ENCODE assay signal across 1 cellular context in the genomic region with DNA sequence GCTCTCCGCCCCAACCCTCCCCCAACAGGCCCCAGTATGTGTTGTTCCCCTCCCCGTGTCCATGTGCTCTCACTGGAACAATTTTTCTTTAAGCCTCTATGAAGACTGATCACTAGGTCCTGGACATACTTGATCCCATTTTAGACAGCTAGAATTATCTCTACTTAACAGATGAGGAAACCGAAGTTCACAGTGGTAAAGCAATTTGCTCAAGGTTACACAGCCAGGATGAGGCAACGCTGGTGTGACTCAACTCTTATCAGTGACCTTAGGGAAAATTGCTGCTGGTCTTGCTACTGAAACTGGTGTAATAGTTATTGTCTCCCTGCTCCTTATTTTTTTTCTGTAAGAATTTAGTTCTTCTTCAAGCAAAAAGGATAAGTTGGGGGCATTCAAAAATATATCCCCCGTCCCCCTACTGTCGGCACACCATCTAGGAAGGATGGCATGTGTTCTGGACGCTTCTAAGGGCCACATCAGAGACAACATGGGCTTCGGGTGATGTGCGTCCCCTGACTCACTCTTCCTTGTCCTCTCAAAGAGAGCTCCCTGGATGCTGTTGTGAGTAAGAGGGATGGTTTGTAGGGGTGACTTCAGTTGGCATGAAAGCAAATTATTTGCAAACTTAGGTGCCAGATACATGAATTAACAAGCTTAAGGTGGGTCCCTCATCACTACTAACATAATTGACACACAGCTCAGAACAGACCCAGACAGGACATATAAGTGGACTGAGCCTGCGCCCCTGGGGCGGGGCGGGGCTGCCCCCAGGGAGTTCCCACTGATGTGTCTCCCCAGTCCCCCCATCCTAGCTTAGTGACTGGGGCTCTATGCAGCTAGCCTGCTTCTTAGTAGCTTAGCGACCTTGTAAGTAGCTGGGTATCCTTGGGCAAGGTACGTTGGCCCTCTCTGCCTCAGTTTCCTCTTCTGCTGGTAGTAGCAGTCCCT.
TF ChIP-seq lines count a peak whose summit lies in the region.

No MANE protein-coding gene starts in this region.

TF ChIP-seq in K562, 482 proteins besides CTCF, POLR2A, EP300 and RAD21 (continued from another document and continues in another):
- TF ChIP-seq ADNP (tag; IDR thresholded peaks at IDR 0.05), result peak; percentile 83; the same call in 1 of the 2 replicates
- peak; percentile 17; the same call in 1 of the 2 replicates for TF ChIP-seq TOE1 (IDR thresholded peaks at IDR 0.05; ENCODE audit: borderline replicate concordance)
- no peak for TF ChIP-seq TOE1 (CRISPR knock-in tag; IDR thresholded peaks at IDR 0.05; ENCODE audit: borderline replicate concordance, low read depth)
- peak; percentile 87 for TF ChIP-seq NCOR1 (IDR thresholded peaks at IDR 0.05)
- TF ChIP-seq, protein P1, sequence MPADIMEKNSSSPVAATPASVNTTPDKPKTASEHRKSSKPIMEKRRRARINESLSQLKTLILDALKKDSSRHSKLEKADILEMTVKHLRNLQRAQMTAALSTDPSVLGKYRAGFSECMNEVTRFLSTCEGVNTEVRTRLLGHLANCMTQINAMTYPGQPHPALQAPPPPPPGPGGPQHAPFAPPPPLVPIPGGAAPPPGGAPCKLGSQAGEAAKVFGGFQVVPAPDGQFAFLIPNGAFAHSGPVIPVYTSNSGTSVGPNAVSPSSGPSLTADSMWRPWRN (IDR thresholded peaks at IDR 0.05; ENCODE audit: low read depth), result peak; percentile 51; the same call in 1 of the 2 replicates
- no peak for TF ChIP-seq CBX2 (IDR thresholded peaks at IDR 0.05; ENCODE audit: insufficient read depth, low read length, poor library complexity, severe bottlenecking)
- TF ChIP-seq, protein P2, sequence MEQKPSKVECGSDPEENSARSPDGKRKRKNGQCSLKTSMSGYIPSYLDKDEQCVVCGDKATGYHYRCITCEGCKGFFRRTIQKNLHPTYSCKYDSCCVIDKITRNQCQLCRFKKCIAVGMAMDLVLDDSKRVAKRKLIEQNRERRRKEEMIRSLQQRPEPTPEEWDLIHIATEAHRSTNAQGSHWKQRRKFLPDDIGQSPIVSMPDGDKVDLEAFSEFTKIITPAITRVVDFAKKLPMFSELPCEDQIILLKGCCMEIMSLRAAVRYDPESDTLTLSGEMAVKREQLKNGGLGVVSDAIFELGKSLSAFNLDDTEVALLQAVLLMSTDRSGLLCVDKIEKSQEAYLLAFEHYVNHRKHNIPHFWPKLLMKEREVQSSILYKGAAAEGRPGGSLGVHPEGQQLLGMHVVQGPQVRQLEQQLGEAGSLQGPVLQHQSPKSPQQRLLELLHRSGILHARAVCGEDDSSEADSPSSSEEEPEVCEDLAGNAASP (IDR thresholded peaks at IDR 0.05), result no peak
- TF ChIP-seq ZNF764 (CRISPR knock-in tag; IDR thresholded peaks at IDR 0.05; ENCODE audit: low read depth), result no peak
- TF ChIP-seq XRCC3 (IDR thresholded peaks at IDR 0.05), result no peak
- no peak for TF ChIP-seq MYBL2 (IDR thresholded peaks at IDR 0.05; ENCODE audit: low read depth)
- TF ChIP-seq MYBL2 (CRISPR knock-in tag; IDR thresholded peaks at IDR 0.05; ENCODE audit: borderline replicate concordance), result no peak
- TF ChIP-seq SRSF7 (optimal IDR thresholded peaks at IDR 0.05; ENCODE audit: low read depth, low read length), result no peak
- TF ChIP-seq HDAC3 (IDR thresholded peaks at IDR 0.05; ENCODE audit: borderline replicate concordance, partially characterized antibody), result peak; percentile 82
- peak; percentile 66; the same call in 1 of the 2 replicates for TF ChIP-seq ZKSCAN1 (IDR thresholded peaks at IDR 0.05; ENCODE audit: low read depth, low read length)
- no peak for TF ChIP-seq ZNF431 (CRISPR knock-in tag; IDR thresholded peaks at IDR 0.05)
- TF ChIP-seq DDX20 (tag; IDR thresholded peaks at IDR 0.05; ENCODE audit: low read depth), result peak; percentile 46; the same call in 1 of the 2 replicates
- TF ChIP-seq SMAD1 (IDR thresholded peaks at IDR 0.05; ENCODE audit: low read depth, low read length, partially characterized antibody), result no peak
- TF ChIP-seq, protein P3, sequence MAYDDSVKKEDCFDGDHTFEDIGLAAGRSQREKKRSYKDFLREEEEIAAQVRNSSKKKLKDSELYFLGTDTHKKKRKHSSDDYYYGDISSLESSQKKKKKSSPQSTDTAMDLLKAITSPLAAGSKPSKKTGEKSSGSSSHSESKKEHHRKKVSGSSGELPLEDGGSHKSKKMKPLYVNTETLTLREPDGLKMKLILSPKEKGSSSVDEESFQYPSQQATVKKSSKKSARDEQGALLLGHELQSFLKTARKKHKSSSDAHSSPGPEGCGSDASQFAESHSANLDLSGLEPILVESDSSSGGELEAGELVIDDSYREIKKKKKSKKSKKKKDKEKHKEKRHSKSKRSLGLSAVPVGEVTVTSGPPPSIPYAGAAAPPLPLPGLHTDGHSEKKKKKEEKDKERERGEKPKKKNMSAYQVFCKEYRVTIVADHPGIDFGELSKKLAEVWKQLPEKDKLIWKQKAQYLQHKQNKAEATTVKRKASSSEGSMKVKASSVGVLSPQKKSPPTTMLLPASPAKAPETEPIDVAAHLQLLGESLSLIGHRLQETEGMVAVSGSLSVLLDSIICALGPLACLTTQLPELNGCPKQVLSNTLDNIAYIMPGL (CRISPR knock-in tag; IDR thresholded peaks at IDR 0.05), result no peak
- no peak for TF ChIP-seq KLF10 (CRISPR knock-in tag; IDR thresholded peaks at IDR 0.05)
- TF ChIP-seq, protein P4, sequence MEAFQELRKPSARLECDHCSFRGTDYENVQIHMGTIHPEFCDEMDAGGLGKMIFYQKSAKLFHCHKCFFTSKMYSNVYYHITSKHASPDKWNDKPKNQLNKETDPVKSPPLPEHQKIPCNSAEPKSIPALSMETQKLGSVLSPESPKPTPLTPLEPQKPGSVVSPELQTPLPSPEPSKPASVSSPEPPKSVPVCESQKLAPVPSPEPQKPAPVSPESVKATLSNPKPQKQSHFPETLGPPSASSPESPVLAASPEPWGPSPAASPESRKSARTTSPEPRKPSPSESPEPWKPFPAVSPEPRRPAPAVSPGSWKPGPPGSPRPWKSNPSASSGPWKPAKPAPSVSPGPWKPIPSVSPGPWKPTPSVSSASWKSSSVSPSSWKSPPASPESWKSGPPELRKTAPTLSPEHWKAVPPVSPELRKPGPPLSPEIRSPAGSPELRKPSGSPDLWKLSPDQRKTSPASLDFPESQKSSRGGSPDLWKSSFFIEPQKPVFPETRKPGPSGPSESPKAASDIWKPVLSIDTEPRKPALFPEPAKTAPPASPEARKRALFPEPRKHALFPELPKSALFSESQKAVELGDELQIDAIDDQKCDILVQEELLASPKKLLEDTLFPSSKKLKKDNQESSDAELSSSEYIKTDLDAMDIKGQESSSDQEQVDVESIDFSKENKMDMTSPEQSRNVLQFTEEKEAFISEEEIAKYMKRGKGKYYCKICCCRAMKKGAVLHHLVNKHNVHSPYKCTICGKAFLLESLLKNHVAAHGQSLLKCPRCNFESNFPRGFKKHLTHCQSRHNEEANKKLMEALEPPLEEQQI (IDR thresholded peaks at IDR 0.05), result no peak
- TF ChIP-seq NR1H2 (CRISPR knock-in tag; IDR thresholded peaks at IDR 0.05), result no peak
- TF ChIP-seq ZNF175 (CRISPR knock-in tag; IDR thresholded peaks at IDR 0.05; ENCODE audit: low read depth), result no peak
- TF ChIP-seq MTA1 (IDR thresholded peaks at IDR 0.05; ENCODE audit: borderline replicate concordance), result peak; percentile 70
- TF ChIP-seq ZEB2 (IDR thresholded peaks at IDR 0.05), result peak; percentile 82
- no peak for TF ChIP-seq POLR3A (IDR thresholded peaks at IDR 0.05; ENCODE audit: borderline replicate concordance, extremely low read depth, insufficient read depth, insufficient read length)
- TF ChIP-seq, protein P5, sequence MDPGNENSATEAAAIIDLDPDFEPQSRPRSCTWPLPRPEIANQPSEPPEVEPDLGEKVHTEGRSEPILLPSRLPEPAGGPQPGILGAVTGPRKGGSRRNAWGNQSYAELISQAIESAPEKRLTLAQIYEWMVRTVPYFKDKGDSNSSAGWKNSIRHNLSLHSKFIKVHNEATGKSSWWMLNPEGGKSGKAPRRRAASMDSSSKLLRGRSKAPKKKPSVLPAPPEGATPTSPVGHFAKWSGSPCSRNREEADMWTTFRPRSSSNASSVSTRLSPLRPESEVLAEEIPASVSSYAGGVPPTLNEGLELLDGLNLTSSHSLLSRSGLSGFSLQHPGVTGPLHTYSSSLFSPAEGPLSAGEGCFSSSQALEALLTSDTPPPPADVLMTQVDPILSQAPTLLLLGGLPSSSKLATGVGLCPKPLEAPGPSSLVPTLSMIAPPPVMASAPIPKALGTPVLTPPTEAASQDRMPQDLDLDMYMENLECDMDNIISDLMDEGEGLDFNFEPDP (CRISPR knock-in tag; IDR thresholded peaks at IDR 0.05), result no peak
- no peak for TF ChIP-seq KAT2B (IDR thresholded peaks at IDR 0.05; ENCODE audit: low read depth, low read length)
- no peak for TF ChIP-seq DIDO1 (tag; IDR thresholded peaks at IDR 0.05; ENCODE audit: low read depth)
- TF ChIP-seq CBX5 (IDR thresholded peaks at IDR 0.05; ENCODE audit: borderline replicate concordance, low read depth), result no peak
- no peak for TF ChIP-seq ZNF232 (CRISPR knock-in tag; IDR thresholded peaks at IDR 0.05)
- TF ChIP-seq ZNF583 (CRISPR knock-in tag; IDR thresholded peaks at IDR 0.05), result no peak
- peak; percentile 94 to 95 for TF ChIP-seq TRIM24 (IDR thresholded peaks at IDR 0.05)
- TF ChIP-seq, protein P6, sequence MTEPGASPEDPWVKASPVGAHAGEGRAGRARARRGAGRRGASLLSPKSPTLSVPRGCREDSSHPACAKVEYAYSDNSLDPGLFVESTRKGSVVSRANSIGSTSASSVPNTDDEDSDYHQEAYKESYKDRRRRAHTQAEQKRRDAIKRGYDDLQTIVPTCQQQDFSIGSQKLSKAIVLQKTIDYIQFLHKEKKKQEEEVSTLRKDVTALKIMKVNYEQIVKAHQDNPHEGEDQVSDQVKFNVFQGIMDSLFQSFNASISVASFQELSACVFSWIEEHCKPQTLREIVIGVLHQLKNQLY (CRISPR knock-in tag; conservative IDR thresholded peaks at IDR 0.05), result no peak
- TF ChIP-seq TAL1 (IDR thresholded peaks at IDR 0.05), result peak; percentile 87
- peak in 1 of 2 experiments; percentile 36; a peak in 1 of 3 replicates for TF ChIP-seq CBX3 (IDR thresholded peaks at IDR 0.05; ENCODE audit: borderline replicate concordance in 1 of 2, low read length in 2 of 2)
- TF ChIP-seq KDM5B (IDR thresholded peaks at IDR 0.05; ENCODE audit: insufficient replicate concordance, low read depth, low read length), result no peak
- no peak for TF ChIP-seq POLR3G (IDR thresholded peaks at IDR 0.05; ENCODE audit: extremely low read depth, insufficient read length, insufficient replicate concordance)
- no peak for TF ChIP-seq HMG20B (CRISPR knock-in tag; IDR thresholded peaks at IDR 0.05)
- TF ChIP-seq TCF7 (IDR thresholded peaks at IDR 0.05; ENCODE audit: borderline replicate concordance), result 0 out of 2 replicates have a peak, but pooled peaks have one; percentile 43
- TF ChIP-seq GATA2 (CRISPR knock-in tag; IDR thresholded peaks at IDR 0.05), result peak; percentile 88
- peak in 1 of 2 experiments; percentile 26; a peak in 3 of 4 replicates for TF ChIP-seq NRF1 (conservative IDR thresholded peaks at IDR 0.05 in 1 of 2, IDR thresholded peaks at IDR 0.05 in 1 of 2)
- TF ChIP-seq ARHGAP35 (IDR thresholded peaks at IDR 0.05; ENCODE audit: partially characterized antibody), result no peak
- TF ChIP-seq MAZ (CRISPR knock-in tag; conservative IDR thresholded peaks at IDR 0.05 in 1 of 2, IDR thresholded peaks at IDR 0.05 in 1 of 2), result peak in 1 of 2 experiments; percentile 58; a peak in 2 of 4 replicates
- 0 out of 2 replicates have a peak, but pooled peaks have one; percentile 23 for TF ChIP-seq PYGO2 (tag; IDR thresholded peaks at IDR 0.05)
- TF ChIP-seq, protein P7, sequence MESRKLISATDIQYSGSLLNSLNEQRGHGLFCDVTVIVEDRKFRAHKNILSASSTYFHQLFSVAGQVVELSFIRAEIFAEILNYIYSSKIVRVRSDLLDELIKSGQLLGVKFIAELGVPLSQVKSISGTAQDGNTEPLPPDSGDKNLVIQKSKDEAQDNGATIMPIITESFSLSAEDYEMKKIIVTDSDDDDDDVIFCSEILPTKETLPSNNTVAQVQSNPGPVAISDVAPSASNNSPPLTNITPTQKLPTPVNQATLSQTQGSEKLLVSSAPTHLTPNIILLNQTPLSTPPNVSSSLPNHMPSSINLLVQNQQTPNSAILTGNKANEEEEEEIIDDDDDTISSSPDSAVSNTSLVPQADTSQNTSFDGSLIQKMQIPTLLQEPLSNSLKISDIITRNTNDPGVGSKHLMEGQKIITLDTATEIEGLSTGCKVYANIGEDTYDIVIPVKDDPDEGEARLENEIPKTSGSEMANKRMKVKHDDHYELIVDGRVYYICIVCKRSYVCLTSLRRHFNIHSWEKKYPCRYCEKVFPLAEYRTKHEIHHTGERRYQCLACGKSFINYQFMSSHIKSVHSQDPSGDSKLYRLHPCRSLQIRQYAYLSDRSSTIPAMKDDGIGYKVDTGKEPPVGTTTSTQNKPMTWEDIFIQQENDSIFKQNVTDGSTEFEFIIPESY (CRISPR knock-in tag; IDR thresholded peaks at IDR 0.05), result peak; percentile 28; the same call in 1 of the 2 replicates
- TF ChIP-seq ETS2 (tag; IDR thresholded peaks at IDR 0.05; ENCODE audit: borderline replicate concordance, poor library complexity, severe bottlenecking), result no peak
- TF ChIP-seq, protein P8, sequence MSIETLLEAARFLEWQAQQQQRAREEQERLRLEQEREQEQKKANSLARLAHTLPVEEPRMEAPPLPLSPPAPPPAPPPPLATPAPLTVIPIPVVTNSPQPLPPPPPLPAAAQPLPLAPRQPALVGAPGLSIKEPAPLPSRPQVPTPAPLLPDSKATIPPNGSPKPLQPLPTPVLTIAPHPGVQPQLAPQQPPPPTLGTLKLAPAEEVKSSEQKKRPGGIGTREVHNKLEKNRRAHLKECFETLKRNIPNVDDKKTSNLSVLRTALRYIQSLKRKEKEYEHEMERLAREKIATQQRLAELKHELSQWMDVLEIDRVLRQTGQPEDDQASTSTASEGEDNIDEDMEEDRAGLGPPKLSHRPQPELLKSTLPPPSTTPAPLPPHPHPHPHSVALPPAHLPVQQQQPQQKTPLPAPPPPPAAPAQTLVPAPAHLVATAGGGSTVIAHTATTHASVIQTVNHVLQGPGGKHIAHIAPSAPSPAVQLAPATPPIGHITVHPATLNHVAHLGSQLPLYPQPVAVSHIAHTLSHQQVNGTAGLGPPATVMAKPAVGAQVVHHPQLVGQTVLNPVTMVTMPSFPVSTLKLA (conservative IDR thresholded peaks at IDR 0.05), result peak; percentile 84 to 87
- peak; percentile 72 for TF ChIP-seq CCNT2 (IDR thresholded peaks at IDR 0.05; ENCODE audit: borderline replicate concordance, extremely low read depth, insufficient read length, low read depth, low read length)
- no peak for TF ChIP-seq STAG1 (CRISPR knock-in tag; IDR thresholded peaks at IDR 0.05; ENCODE audit: borderline replicate concordance)
- TF ChIP-seq RBBP5 (IDR thresholded peaks at IDR 0.05; ENCODE audit: borderline replicate concordance, insufficient read depth, low read length, poor library complexity, severe bottlenecking), result no peak
- no peak for TF ChIP-seq ZNF436 (CRISPR knock-in tag; IDR thresholded peaks at IDR 0.05)
- no peak for TF ChIP-seq PHTF2 (CRISPR knock-in tag; IDR thresholded peaks at IDR 0.05)
- TF ChIP-seq CEBPB (tag; IDR thresholded peaks at IDR 0.05), result peak; percentile 100
- peak; percentile 93 for TF ChIP-seq ZNF239 (CRISPR knock-in tag; IDR thresholded peaks at IDR 0.05)
